In the genomic region with DNA sequence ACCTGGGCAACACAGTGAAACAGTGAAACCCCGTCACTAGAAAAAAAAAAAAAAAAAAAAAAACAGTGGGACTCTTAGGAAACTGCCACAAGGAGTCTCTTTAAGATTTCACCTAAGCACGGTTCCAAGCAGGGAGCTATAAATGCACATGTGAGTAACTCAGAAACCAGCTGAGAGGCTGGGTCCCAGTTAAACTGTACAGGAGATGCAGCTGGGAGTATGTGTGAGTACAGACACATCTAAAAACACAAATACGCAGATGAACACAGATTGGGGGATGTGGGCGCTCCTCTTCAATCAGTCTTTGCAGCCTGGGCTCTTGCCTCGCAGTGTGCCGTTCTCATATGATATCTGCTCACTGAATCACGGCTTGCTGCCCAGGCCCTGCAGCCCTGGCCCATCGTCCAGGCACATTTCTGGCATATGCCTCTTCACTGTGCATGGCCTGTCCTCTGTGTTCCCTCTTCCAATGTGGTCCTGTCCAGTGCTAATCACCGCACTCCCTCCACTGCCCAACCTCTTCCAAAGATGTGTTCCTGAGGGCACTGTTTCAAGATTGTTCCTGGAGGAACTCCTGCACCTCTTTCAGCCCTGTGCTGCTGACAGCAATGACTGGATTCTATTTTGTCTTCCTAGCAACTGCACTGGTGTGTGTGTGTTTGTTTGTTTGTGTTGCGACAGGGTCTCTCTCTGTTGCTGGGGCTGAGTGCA, we compare ENCODE assay signal across 23 cellular contexts. TPM values are rescaled to one million over a fixed set of nuclear protein-coding genes. Genes with fewer than 3 reads are reported as not detected.
DNase-seq lines count a peak whose midpoint lies in the region; ATAC-seq and TF ChIP-seq lines count a peak whose summit lies in the region.
"Had no signal": no experiment of that assay in that cellular context is flagged by ENCODE, and none has a peak within 500 bp of the region (broad histone marks: within the 10 kb centered on the region; RNA-seq: fewer than 3 reads in every experiment).

No MANE protein-coding gene starts in this region.

- 68 to 73% (median 70%) methylated on average over 9 to 10 of the region's 10 CpGs for WGBS in heart left ventricle, 4 donors
- WGBS in psoas muscle, 3 donors, result 41 to 59% (median 43%) methylated on average over 10 of the region's 10 CpGs

- H3K27ac ChIP-seq in RWPE1 (peak overlapping the region; percentile 6; the same call in 1 of the 2 replicates), heart left ventricle (peak overlapping the region in 1 of 12 donors; percentile 27), psoas muscle (peak overlapping the region; percentile 30), substantia nigra (ENCODE audit: low read depth, low read length, poor library complexity, severe bottlenecking) (no peak overlapping the region)
- H3K27ac ChIP-seq: neutrophil, prostate gland, testis had no signal

- H3K4me3 ChIP-seq in heart left ventricle (no peak overlapping the region), psoas muscle (no peak overlapping the region)
- H3K4me3 ChIP-seq: esophagus squamous epithelium, GM23338, lung, prostate gland, smooth muscle cell, testis had no signal

- DNase-seq in EH (ENCODE audit: low read depth) (peak; percentile 17), RWPE1 (ENCODE audit: low spot score) (no peak), heart left ventricle (no peak), psoas muscle (no peak), substantia nigra (lab: John Stamatoyannopoulos, UW) (no peak), epidermal melanocyte (ENCODE audit: insufficient read length, low spot score) (no peak)
- DNase-seq: activated CD4-positive, alpha-beta T cell treated with anti-CD3 and anti-CD28 coated beads for 4 hours; activated CD8-positive, alpha-beta memory T cell treated with anti-CD3 and anti-CD28 coated beads for 24 hours; activated naive CD4-positive, alpha-beta T cell treated with anti-CD3 and anti-CD28 coated beads for 36 hours; activated T-cell treated with anti-CD3 and anti-CD28 coated beads, Interleukin-2, amount 50 U/mL, for 24 hours; amniotic stem cell; endodermal cell; esophagus squamous epithelium; NCI-H1694; NCI-H526 treated with DMSO at 0.1 percent for 48 hours; testis had no signal

- ATAC-seq in heart left ventricle (peak; percentile 72 to 82 (median 78)), psoas muscle (peak; percentile 87 to 95 (median 90)), GM21786 (IDR thresholded peaks at IDR 0.05; ENCODE audit: unreplicated experiment) (no peak)
- ATAC-seq: GM23338 had no signal

- TF ChIP-seq CTCF in RWPE1 (conservative IDR thresholded peaks at IDR 0.05; ENCODE audit: low read depth) (no peak), heart left ventricle (IDR thresholded peaks at IDR 0.05) (no peak), psoas muscle (IDR thresholded peaks at IDR 0.05) (no peak)

- H3K27me3 ChIP-seq in heart left ventricle, result no peaks in the 10 kb centered on the region
- H3K27me3 ChIP-seq in psoas muscle (ENCODE audit: insufficient read depth in 3 of 3, low read length in 2 of 3), result no peaks in the 10 kb centered on the region
- H3K27me3 ChIP-seq: esophagus squamous epithelium, testis had no signal

- POLR2A ChIA-PET in RWPE1 (lab: Yijun Ruan, JAX; ENCODE audit: low non-redundant PET), result no interaction called here

- TF ChIP-seq POLR2A in heart left ventricle (IDR thresholded peaks at IDR 0.05), result no peak

- peaks cover 0 to 25% (median 11%) of the 10 kb centered on the region in 12 donors for H3K4me1 ChIP-seq in heart left ventricle
- peaks cover 25% of the 10 kb centered on the region for H3K4me1 ChIP-seq in psoas muscle
- H3K4me1 ChIP-seq: prostate gland, testis had no signal

- H3K9me3 ChIP-seq in heart left ventricle, result peaks cover 0 to 3% (median 0%) of the 10 kb centered on the region in 12 donors
- H3K9me3 ChIP-seq in psoas muscle, result no peaks in the 10 kb centered on the region
- H3K9me3 ChIP-seq: esophagus squamous epithelium, neutrophil, prostate gland, testis had no signal

- intact Hi-C loops in heart left ventricle (cut with DNase I) (loop anchor here in 1 of 10 donors (10.0 kb wide), 1 partner anchor 60 kb away; no protein-coding TSS in a partner anchor), psoas muscle (cut with DNase I) (no loop called here)

- no peaks in the 10 kb centered on the region for H3K36me3 ChIP-seq in heart left ventricle
- no peaks in the 10 kb centered on the region for H3K36me3 ChIP-seq in psoas muscle (ENCODE audit: insufficient read depth in 1 of 2, low read depth in 1 of 2)
- H3K36me3 ChIP-seq: neutrophil, prostate gland had no signal

- CTCF ChIA-PET in RWPE1 (lab: Yijun Ruan, JAX), result no interaction called here

RNA-seq across cellular contexts. Expression of gene CA12, which starts 17.2 kb away (rescaled TPM):
- 1 to 10 TPM in 2 of 9 donors, under 1 TPM in 4, not detected in 3; 0.12 to 5.2 (median 0.25) TPM for total RNA-seq in heart left ventricle
- polyA plus RNA-seq in heart left ventricle, result 1 to 10 TPM in 1 of 2 donors, under 1 TPM in 1; 0.04 to 1.5 TPM
- under 1 TPM; 0.08 to 0.17 (median 0.17) TPM for total RNA-seq in psoas muscle
- under 1 TPM; 0.01 to 0.25 (median 0.09) TPM for polyA plus RNA-seq in psoas muscle
- total RNA-seq: T-helper 2 cell treated with Interferon-gamma antibody and Interleukin-4, amounts not matched to agents 100 ng/mL and 5 ng/mL, for 36 hours had no signal
